Comparison of ENCODE assay signal across 1 cellular context in genomic region chr4:40629401-40630334, GRCh38.
TF ChIP-seq lines count a peak whose summit lies in the region.

Gene RBM47, minus strand, starts transcription at chr4:40629864. Its CDS starts 190,971 bp downstream, at chr4:40438893.

TF ChIP-seq in HEK293, 187 proteins besides CTCF, POLR2A, EP300 and RAD21 (continued from another document and continues in another):
- no peak for TF ChIP-seq ZNF843 (tag by site-specific recombination; IDR thresholded peaks at IDR 0.05)
- TF ChIP-seq ZSCAN23 (tag by site-specific recombination; IDR thresholded peaks at IDR 0.05), result no peak
- TF ChIP-seq PRDM10 (tag by site-specific recombination; IDR thresholded peaks at IDR 0.05), result peak; percentile 5; the same call in 1 of the 2 replicates
- no peak for TF ChIP-seq ZNF654 (tag by site-specific recombination; IDR thresholded peaks at IDR 0.05; ENCODE audit: low read depth)
- no peak for TF ChIP-seq ZNF629 (tag by site-specific recombination; IDR thresholded peaks at IDR 0.05)
- TF ChIP-seq ZNF664 (tag by site-specific recombination; IDR thresholded peaks at IDR 0.05), result no peak
- TF ChIP-seq KLF16 (tag by site-specific recombination; IDR thresholded peaks at IDR 0.05), result peak; percentile 12; the same call in 1 of the 2 replicates
- TF ChIP-seq ZNF514 (tag by site-specific recombination; IDR thresholded peaks at IDR 0.05), result no peak
- TF ChIP-seq ZBTB1 (tag by site-specific recombination; IDR thresholded peaks at IDR 0.05), result no peak
- no peak for TF ChIP-seq ZNF404 (tag by site-specific recombination; IDR thresholded peaks at IDR 0.05)
- no peak for TF ChIP-seq TRIM28 (IDR thresholded peaks at IDR 0.05; ENCODE audit: borderline replicate concordance, low read length)
- TF ChIP-seq PRDM4 (tag by site-specific recombination; IDR thresholded peaks at IDR 0.05), result no peak
- TF ChIP-seq ZNF555 (tag by site-specific recombination; conservative IDR thresholded peaks at IDR 0.05), result no peak
- TF ChIP-seq ZNF658 (tag by site-specific recombination; IDR thresholded peaks at IDR 0.05), result no peak
- TF ChIP-seq ZNF174 (tag by site-specific recombination; IDR thresholded peaks at IDR 0.05), result no peak
- TF ChIP-seq ZNF585B (tag by site-specific recombination; IDR thresholded peaks at IDR 0.05), result no peak
- no peak for TF ChIP-seq BCL11B (tag by site-specific recombination; IDR thresholded peaks at IDR 0.05; ENCODE audit: low read depth)
- TF ChIP-seq INSM2 (tag by site-specific recombination; IDR thresholded peaks at IDR 0.05), result no peak
- no peak for TF ChIP-seq ZNF155 (tag by site-specific recombination; IDR thresholded peaks at IDR 0.05)
- no peak for TF ChIP-seq YY2 (tag by site-specific recombination; IDR thresholded peaks at IDR 0.05)
- TF ChIP-seq ZNF350 (tag by site-specific recombination; IDR thresholded peaks at IDR 0.05), result no peak
- no peak for TF ChIP-seq ZNF692 (tag by site-specific recombination; IDR thresholded peaks at IDR 0.05)
- no peak for TF ChIP-seq RBAK (tag by site-specific recombination; IDR thresholded peaks at IDR 0.05)
- no peak for TF ChIP-seq ZFP41 (tag by site-specific recombination; IDR thresholded peaks at IDR 0.05; ENCODE audit: borderline replicate concordance)
- TF ChIP-seq ZNF768 (tag by site-specific recombination; IDR thresholded peaks at IDR 0.05), result no peak
- TF ChIP-seq EGR2 (tag by site-specific recombination; IDR thresholded peaks at IDR 0.05; ENCODE audit: low read depth), result no peak
- 0 out of 2 replicates have a peak, but pooled peaks have one; percentile 27 for TF ChIP-seq ZFP69B (tag by site-specific recombination; IDR thresholded peaks at IDR 0.05)
- no peak for TF ChIP-seq ZNF18 (tag by site-specific recombination; IDR thresholded peaks at IDR 0.05)
- no peak for TF ChIP-seq ZNF510 (tag by site-specific recombination; IDR thresholded peaks at IDR 0.05; ENCODE audit: insufficient replicate concordance)
- no peak for TF ChIP-seq KLF9 (tag by site-specific recombination; IDR thresholded peaks at IDR 0.05; ENCODE audit: low read depth)
- TF ChIP-seq ZNF791 (tag by site-specific recombination; IDR thresholded peaks at IDR 0.05), result no peak
- no peak for TF ChIP-seq ZNF169 (tag by site-specific recombination; IDR thresholded peaks at IDR 0.05)
- TF ChIP-seq ZNF391 (tag by site-specific recombination; IDR thresholded peaks at IDR 0.05; ENCODE audit: borderline replicate concordance, low read depth), result no peak
- peak; percentile 38; the same call in 1 of the 2 replicates for TF ChIP-seq ZBTB17 (tag by site-specific recombination; IDR thresholded peaks at IDR 0.05)
- TF ChIP-seq ZNF530 (tag by site-specific recombination; IDR thresholded peaks at IDR 0.05; ENCODE audit: low read depth), result no peak
- no peak for TF ChIP-seq ZNF426 (tag by site-specific recombination; IDR thresholded peaks at IDR 0.05)
- TF ChIP-seq GLIS1 (tag by site-specific recombination; IDR thresholded peaks at IDR 0.05), result peak; percentile 74
- TF ChIP-seq ZNF423 (tag by site-specific recombination; IDR thresholded peaks at IDR 0.05), result no peak
- TF ChIP-seq ZNF837 (tag by site-specific recombination; IDR thresholded peaks at IDR 0.05), result no peak
- TF ChIP-seq ZBTB49 (tag by site-specific recombination; IDR thresholded peaks at IDR 0.05; ENCODE audit: low read depth), result no peak
- TF ChIP-seq ZSCAN5A (tag by site-specific recombination; IDR thresholded peaks at IDR 0.05), result no peak
- no peak for TF ChIP-seq ZNF488 (tag by site-specific recombination; IDR thresholded peaks at IDR 0.05)
- no peak for TF ChIP-seq KLF1 (tag by site-specific recombination; IDR thresholded peaks at IDR 0.05)
- no peak for TF ChIP-seq ZNF140 (tag by site-specific recombination; IDR thresholded peaks at IDR 0.05)
- TF ChIP-seq ZNF184 (tag by site-specific recombination; IDR thresholded peaks at IDR 0.05), result no peak
